Comparison of ENCODE assay signal across 8 cellular contexts in the genomic region with DNA sequence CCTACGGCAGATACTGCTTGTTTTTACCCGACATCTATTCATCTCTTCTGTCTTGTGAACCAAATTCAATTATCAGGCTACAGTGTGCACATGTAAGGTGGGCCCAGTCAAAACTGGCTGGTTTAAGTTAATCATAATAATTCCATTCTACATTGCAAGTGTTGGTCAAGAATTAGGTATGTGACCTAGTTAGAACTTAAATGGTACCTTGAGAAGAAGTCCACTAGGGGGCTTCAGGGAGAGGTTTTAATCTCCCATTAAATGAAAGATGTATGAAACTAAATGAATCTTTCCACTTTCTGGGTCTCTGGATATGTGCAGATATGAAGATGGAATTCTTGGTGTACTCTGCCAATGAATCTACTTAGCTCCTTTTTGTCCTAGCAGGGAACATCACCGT.
DNase-seq lines count a peak whose midpoint lies in the region; ATAC-seq and TF ChIP-seq lines count a peak whose summit lies in the region.

No MANE protein-coding gene starts in this region.

- H3K79me2 ChIP-seq in PC-3 (ENCODE audit: low read length): no peaks in the 10 kb centered on the region
- no peaks in the 10 kb centered on the region for H3K79me2 ChIP-seq in fibroblast of lung (ENCODE audit: control insufficient read depth, insufficient read depth, low read length)

- BruUV-seq in PC-3 (replicated peaks; lab: Mats Ljungman, UMichigan): no TSS peak

- no peaks in the 10 kb centered on the region for H3K27me3 ChIP-seq in PC-3 (ENCODE audit: low read length)
- no peaks in the 10 kb centered on the region for H3K27me3 ChIP-seq in fibroblast of lung (ENCODE audit: control insufficient read depth, insufficient read depth, low read length)
- H3K27me3 ChIP-seq in testis: no peaks in the 10 kb centered on the region

- H3K27ac ChIP-seq in PC-3 (ENCODE audit: low read length) (no peak overlapping the region), fibroblast of lung (ENCODE audit: insufficient read depth, low read length) (no peak overlapping the region), testis (no peak overlapping the region)

- H3K9ac ChIP-seq in PC-3 (ENCODE audit: low read length) (no peak overlapping the region), fibroblast of lung (ENCODE audit: insufficient read depth, low read length) (no peak overlapping the region)

- H3K9me3 ChIP-seq in PC-3 (ENCODE audit: low read length) (no peaks in the 10 kb centered on the region), fibroblast of lung (ENCODE audit: control insufficient read depth, insufficient read depth, low read depth, low read length) (no peaks in the 10 kb centered on the region), testis (no peaks in the 10 kb centered on the region)

- H3K4me2 ChIP-seq in PC-3 (ENCODE audit: low read length) (no peak overlapping the region), fibroblast of lung (ENCODE audit: extremely low read depth, insufficient read depth, low read length) (no peak overlapping the region)

- H4K20me1 ChIP-seq in PC-3 (ENCODE audit: low read length) (no peaks in the 10 kb centered on the region), fibroblast of lung (ENCODE audit: control insufficient read depth, extremely low read depth, insufficient read depth, low read length) (no peaks in the 10 kb centered on the region)

- H2AFZ ChIP-seq in PC-3 (ENCODE audit: low read length) (no peak overlapping the region), fibroblast of lung (ENCODE audit: low read length) (no peak overlapping the region)

- H3K36me3 ChIP-seq in PC-3 (ENCODE audit: low read depth, low read length): no peaks in the 10 kb centered on the region
- no peaks in the 10 kb centered on the region for H3K36me3 ChIP-seq in fibroblast of lung (ENCODE audit: control insufficient read depth, insufficient read depth, low read length)
- no peaks in the 10 kb centered on the region for H3K36me3 ChIP-seq in testis (ENCODE audit: low read depth, missing control alignments)

- DNase-seq in NCI-H748 (lab: John Stamatoyannopoulos, UW; ENCODE audit: unreplicated experiment) (peak; percentile 4), NCI-H748 treated with DMSO at 0.1 percent for 48 hours (lab: John Stamatoyannopoulos, UW) (no peak), PC-3 (peak; percentile 83), fibroblast of lung (ENCODE audit: low read depth in 2 of 2) (peak; percentile 50 to 57), testis (no peak), ecto neural progenitor cell (ENCODE audit: low spot score) (no peak)
- DNase-seq in stimulated activated CD8-positive, alpha-beta memory T cell treated with anti-CD3 and anti-CD28 coated beads, Interleukin-4, amount 100 ng/mL, for 48 hours: no peak

- WGBS in testis, 2 donors: 81 to 82% methylated on average over 3 of the region's 3 CpGs

- TF ChIP-seq POLR2A in testis (IDR thresholded peaks at IDR 0.05): no peak

- CTCF ChIA-PET in PC-3 (lab: Charles Lee): interaction anchor here (0.9 kb wide), 1 partner anchor 17 kb away, joined by 6 read pairs; no protein-coding TSS in a partner anchor

- intact Hi-C loops in PC-3 (cut with micrococcal nuclease) (loop anchor here (1.0 to 2.0 kb wide), 4 partner anchors 104 to 306 kb away; partner anchors contain the start of gene CDC42BPA), testis (cut with DNase I; ENCODE audit: low total_unique reads) (no loop called here)

- H3K4me3 ChIP-seq in PC-3 (ENCODE audit: low read length) (no peak overlapping the region), fibroblast of lung (replicated peaks in 1 of 4; ENCODE audit: control extremely low read depth in 1 of 4, insufficient read depth in 1 of 4, low read depth in 3 of 4, low read length in 4 of 4) (no peak overlapping the region), testis (no peak overlapping the region)

- H3K9me2 ChIP-seq in PC-3 (replicated peaks; ENCODE audit: low read length): no peaks in the 10 kb centered on the region

- ATAC-seq in PC-3: peak; percentile 84
- ATAC-seq in GM21526 (IDR thresholded peaks at IDR 0.05; ENCODE audit: low FRiP score, unreplicated experiment): no peak

- POLR2A ChIA-PET in PC-3 (lab: Charles Lee; ENCODE audit: unreplicated experiment): no interaction called here

- H3F3A ChIP-seq in PC-3 (ENCODE audit: low read length, unreplicated experiment): no peaks in the 10 kb centered on the region

- TF ChIP-seq CTCF in PC-3 (conservative IDR thresholded peaks at IDR 0.05; ENCODE audit: low read depth, low read length) (peak; percentile 97), fibroblast of lung (conservative IDR thresholded peaks at IDR 0.05 in 1 of 2, IDR thresholded peaks at IDR 0.05 in 1 of 2; ENCODE audit: low read depth in 1 of 2, low read length in 2 of 2) (peak; percentile 34 to 56), testis (IDR thresholded peaks at IDR 0.05) (peak; percentile 8 to 41 (median 13))

- H3K4me1 ChIP-seq in PC-3 (ENCODE audit: insufficient read depth, low read length): no peaks in the 10 kb centered on the region
- H3K4me1 ChIP-seq in fibroblast of lung (ENCODE audit: control insufficient read depth, extremely low read depth, insufficient read depth, low read length): no peaks in the 10 kb centered on the region
- no peaks in the 10 kb centered on the region for H3K4me1 ChIP-seq in testis

Comparison
In these comparisons a context has a peak if more than half of its experiments do, and no peak if none do; other contexts are left out.
1. DNase-seq: peak in NCI-H748 (single experiment), PC-3 (single experiment) and fibroblast of lung (2 of 2); none in NCI-H748 treated with DMSO at 0.1 percent for 48 hours (single experiment), testis (single experiment), ecto neural progenitor cell (single experiment) and stimulated activated CD8-positive, alpha-beta memory T cell treated with anti-CD3 and anti-CD28 coated beads, Interleukin-4, amount 100 ng/mL, for 48 hours (single experiment).
2. CTCF ChIP-seq: peak in every context shown above with its lines; median percentile 97 in PC-3; 45 in fibroblast of lung; 13 in testis.